8 cellular contexts compared by ENCODE assay signal in the genomic region with DNA sequence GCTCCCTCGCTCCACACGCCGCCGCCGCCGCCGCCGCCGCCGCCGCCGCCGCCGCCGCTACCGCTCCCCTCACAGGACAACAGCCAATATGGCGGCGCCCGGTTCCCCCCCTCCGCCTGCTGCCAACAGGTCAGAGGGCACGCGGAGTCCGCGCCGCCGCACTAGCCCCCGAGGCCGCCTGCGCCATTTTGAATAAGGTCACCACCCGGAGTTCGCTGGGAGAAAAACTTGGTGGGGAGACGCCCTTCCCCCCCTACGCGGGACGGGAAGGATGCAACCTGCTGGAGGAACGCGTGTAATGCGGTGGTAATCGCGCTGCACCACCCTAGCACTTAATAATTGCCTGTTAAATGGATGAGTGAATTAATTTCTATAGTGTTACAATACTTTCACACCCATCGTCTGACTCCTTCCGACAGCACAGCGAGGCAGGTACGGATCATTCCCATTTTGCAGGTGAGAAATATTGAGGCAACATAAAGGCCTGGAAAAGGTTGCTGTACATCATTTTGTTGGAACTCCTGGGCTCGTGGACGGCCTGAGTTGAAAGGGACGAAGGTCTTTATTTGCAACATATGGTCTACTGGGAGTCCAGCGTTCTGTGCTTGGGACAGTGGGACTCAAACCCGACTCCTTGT. TPM values are rescaled to one million over a fixed set of nuclear protein-coding genes. Genes with fewer than 3 reads are reported as not detected.
A peak's percentile ranks its signal among the peaks of the same experiment; 100 is the strongest.
DNase-seq lines count a peak whose midpoint lies in the region; ATAC-seq, FAIRE-seq and TF ChIP-seq lines count a peak whose summit lies in the region.

TSS of gene FAM193B (minus strand) at position 90 of the 638 bp plus-strand sequence. CDS start 105 bp downstream, outside the sequence.

- H3K4me3 ChIP-seq in bronchial epithelial cell (ENCODE audit: low read depth, low read length): peak within 1 kb of the TSS; percentile 82

- H3K27ac Mint-ChIP-seq in WTC11 (peak within 1 kb of the TSS; percentile 19), immature natural killer cell (peak within 1 kb of the TSS; percentile 19 to 83 (median 76))

- H3K4me3 Mint-ChIP-seq in WTC11 (peak within 1 kb of the TSS; percentile 83), immature natural killer cell (peak within 1 kb of the TSS; percentile 79 to 90 (median 89))

- no peaks in the 10 kb centered on the region for H3K27me3 ChIP-seq in bronchial epithelial cell (ENCODE audit: control insufficient read depth, insufficient read depth, low read length)

- H3K27me3 Mint-ChIP-seq in WTC11 (ENCODE audit: low read depth): peaks cover 9% of the 10 kb centered on the region
- H3K27me3 Mint-ChIP-seq in immature natural killer cell (ENCODE audit: low read depth in 3 of 3): peaks cover 0 to 3% (median 1%) of the 10 kb centered on the region in 3 donors

- FAIRE-seq in bronchial epithelial cell (lab: Jason Lieb, UNC): no peak

- TF ChIP-seq CTCF in WTC11 (IDR thresholded peaks at IDR 0.05) (no peak), bronchial epithelial cell (IDR thresholded peaks at IDR 0.05; ENCODE audit: insufficient read depth, low read length, severe bottlenecking) (peak; percentile 40)

- ATAC-seq in GM18867 (IDR thresholded peaks at IDR 0.05; ENCODE audit: unreplicated experiment) (peak; percentile 83), HG03103 (IDR thresholded peaks at IDR 0.05; ENCODE audit: low read depth, unreplicated experiment) (peak; percentile 85), WTC11 (peak; percentile 93)

- H3K4me1 Mint-ChIP-seq in WTC11 (peaks cover 30% of the 10 kb centered on the region), immature natural killer cell (peaks cover 27 to 30% of the 10 kb centered on the region in 2 donors)

- H3K36me3 ChIP-seq in bronchial epithelial cell (ENCODE audit: control insufficient read depth, insufficient read depth, low read length): peaks cover 5% of the 10 kb centered on the region

- CTCF ChIA-PET in WTC11 (lab: Charles Lee): interaction anchor here (1.3 kb wide), 1 partner anchor 100 kb away, joined by 4 read pairs; no protein-coding TSS in a partner anchor

- POLR2A ChIA-PET in WTC11 (lab: Charles Lee): interaction anchor here (1.2 kb wide), 1 partner anchor 58 kb away, joined by 3 read pairs; no protein-coding TSS in a partner anchor

- H3K36me3 Mint-ChIP-seq in WTC11 (peaks cover 18% of the 10 kb centered on the region), immature natural killer cell (no peaks in the 10 kb centered on the region)

- DNase-seq in ACHN (peak; percentile 89), NCI-H2227 (lab: John Stamatoyannopoulos, UW; ENCODE audit: unreplicated experiment) (peak; percentile 93), WTC11 (ENCODE audit: low spot score) (peak; percentile 97), bronchial epithelial cell (ENCODE audit: low read depth) (peak; percentile 74), immature natural killer cell (peak; percentile 91 to 92 (median 92)), smooth muscle cell of the brain vasculature (ENCODE audit: low read depth, low spot score) (peak; percentile 80)

- peaks cover 8% of the 10 kb centered on the region for H3K9me3 Mint-ChIP-seq in WTC11
- no peaks in the 10 kb centered on the region for H3K9me3 Mint-ChIP-seq in immature natural killer cell

- in situ Hi-C loops in ACHN (cut with HindIII; ENCODE audit: low pct_ligation_motif_present, low pct_unique_long_range_greater_than_20kb, low sequenced_read_pairs): no loop called here

TF ChIP-seq in WTC11, 78 proteins besides CTCF, POLR2A, EP300 and RAD21:
- TF ChIP-seq ESRRA (CRISPR knock-in tag; IDR thresholded peaks at IDR 0.05; ENCODE audit: borderline replicate concordance) (no peak), FOXK1 (CRISPR knock-in tag; IDR thresholded peaks at IDR 0.05) (peak; percentile 41; the same call in 1 of the 2 replicates), ZNF281 (CRISPR knock-in tag; IDR thresholded peaks at IDR 0.05) (0 out of 2 replicates have a peak, but pooled peaks have one; percentile 2), TEAD1 (CRISPR knock-in tag; IDR thresholded peaks at IDR 0.05) (0 out of 2 replicates have a peak, but pooled peaks have one; percentile 26), SMAD4 (CRISPR knock-in tag; IDR thresholded peaks at IDR 0.05) (no peak), GTF2I (CRISPR knock-in tag; conservative IDR thresholded peaks at IDR 0.05) (peak; percentile 87), GABPB1 (CRISPR knock-in tag; IDR thresholded peaks at IDR 0.05) (no peak), TEAD4 (CRISPR knock-in tag; IDR thresholded peaks at IDR 0.05) (no peak), CREB1 (CRISPR knock-in tag; IDR thresholded peaks at IDR 0.05) (no peak), E2F4 (CRISPR knock-in tag; IDR thresholded peaks at IDR 0.05; ENCODE audit: borderline replicate concordance, low read depth) (no peak), NR2C2 (CRISPR knock-in tag; IDR thresholded peaks at IDR 0.05) (peak; percentile 97), NR3C1 (CRISPR knock-in tag; conservative IDR thresholded peaks at IDR 0.05; ENCODE audit: low read depth) (no peak), USF1 (CRISPR knock-in tag; IDR thresholded peaks at IDR 0.05) (peak; percentile 47; the same call in 1 of the 2 replicates)
- TF ChIP-seq, protein P1, sequence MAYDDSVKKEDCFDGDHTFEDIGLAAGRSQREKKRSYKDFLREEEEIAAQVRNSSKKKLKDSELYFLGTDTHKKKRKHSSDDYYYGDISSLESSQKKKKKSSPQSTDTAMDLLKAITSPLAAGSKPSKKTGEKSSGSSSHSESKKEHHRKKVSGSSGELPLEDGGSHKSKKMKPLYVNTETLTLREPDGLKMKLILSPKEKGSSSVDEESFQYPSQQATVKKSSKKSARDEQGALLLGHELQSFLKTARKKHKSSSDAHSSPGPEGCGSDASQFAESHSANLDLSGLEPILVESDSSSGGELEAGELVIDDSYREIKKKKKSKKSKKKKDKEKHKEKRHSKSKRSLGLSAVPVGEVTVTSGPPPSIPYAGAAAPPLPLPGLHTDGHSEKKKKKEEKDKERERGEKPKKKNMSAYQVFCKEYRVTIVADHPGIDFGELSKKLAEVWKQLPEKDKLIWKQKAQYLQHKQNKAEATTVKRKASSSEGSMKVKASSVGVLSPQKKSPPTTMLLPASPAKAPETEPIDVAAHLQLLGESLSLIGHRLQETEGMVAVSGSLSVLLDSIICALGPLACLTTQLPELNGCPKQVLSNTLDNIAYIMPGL (CRISPR knock-in tag; IDR thresholded peaks at IDR 0.05): 0 out of 2 replicates have a peak, but pooled peaks have one; percentile 11
- TF ChIP-seq, protein P2, sequence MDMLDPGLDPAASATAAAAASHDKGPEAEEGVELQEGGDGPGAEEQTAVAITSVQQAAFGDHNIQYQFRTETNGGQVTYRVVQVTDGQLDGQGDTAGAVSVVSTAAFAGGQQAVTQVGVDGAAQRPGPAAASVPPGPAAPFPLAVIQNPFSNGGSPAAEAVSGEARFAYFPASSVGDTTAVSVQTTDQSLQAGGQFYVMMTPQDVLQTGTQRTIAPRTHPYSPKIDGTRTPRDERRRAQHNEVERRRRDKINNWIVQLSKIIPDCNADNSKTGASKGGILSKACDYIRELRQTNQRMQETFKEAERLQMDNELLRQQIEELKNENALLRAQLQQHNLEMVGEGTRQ (CRISPR knock-in tag; IDR thresholded peaks at IDR 0.05): peak; percentile 64
- TF ChIP-seq, protein P3, sequence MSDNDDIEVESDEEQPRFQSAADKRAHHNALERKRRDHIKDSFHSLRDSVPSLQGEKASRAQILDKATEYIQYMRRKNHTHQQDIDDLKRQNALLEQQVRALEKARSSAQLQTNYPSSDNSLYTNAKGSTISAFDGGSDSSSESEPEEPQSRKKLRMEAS (CRISPR knock-in tag; IDR thresholded peaks at IDR 0.05): 0 out of 2 replicates have a peak, but pooled peaks have one; percentile 42

RNA-seq across cellular contexts. Expression of gene FAM193B, which starts in this region (rescaled TPM):
- total RNA-seq in WTC11 (2021): 95.1 to 101 TPM (median 95.6 TPM) in 3 replicates
- total RNA-seq in bronchial epithelial cell: 14.0 and 17.2 TPM in 2 replicates
- 1 to 10 TPM; 2.5 to 6.2 (median 3.4) TPM for polyA plus RNA-seq in immature natural killer cell

Comparison
In these comparisons a context has a peak if more than half of its experiments do, and no peak if none do; other contexts are left out.
1. Peak in every context shown above with its lines: DNase-seq, ATAC-seq and H3K4me3 ChIP-seq.